In the genomic region with DNA sequence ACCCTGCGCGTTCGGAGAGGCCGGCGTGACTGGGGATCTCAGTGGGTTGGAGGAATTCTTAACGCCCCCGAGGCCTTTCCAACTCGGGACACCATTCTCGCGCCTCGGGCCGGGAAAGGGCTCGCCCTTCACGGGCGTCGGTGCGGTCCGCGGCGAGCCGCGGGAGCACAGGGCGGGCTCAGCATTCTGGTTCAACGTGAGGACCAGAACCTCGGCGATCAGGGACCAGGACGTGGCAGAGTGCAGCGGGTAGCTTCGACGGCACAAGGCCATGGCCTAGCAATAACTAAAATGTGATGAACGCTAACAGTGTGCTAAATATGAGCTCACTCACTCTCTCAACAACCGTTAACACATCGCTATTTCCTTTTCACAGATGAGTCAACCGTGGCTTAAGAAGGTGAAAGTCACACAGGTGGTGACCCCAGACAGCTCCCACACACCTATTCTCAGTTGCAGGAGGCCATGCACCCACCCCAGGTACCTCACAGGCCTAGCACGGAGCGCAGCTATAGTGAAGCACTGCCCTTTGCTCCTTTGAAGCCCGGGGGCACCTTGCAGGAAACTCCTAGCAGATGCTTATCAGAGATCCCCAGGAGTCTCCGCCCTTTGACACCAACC, we compare ENCODE assay signal across 1 cellular context.
TF ChIP-seq lines count a peak whose summit lies in the region.

No MANE protein-coding gene starts in this region.

TF ChIP-seq in H1, 55 proteins besides CTCF, POLR2A, EP300 and RAD21 (continued from another document):
- TF ChIP-seq ZNF274 (IDR thresholded peaks at IDR 0.05; ENCODE audit: borderline replicate concordance, extremely low read depth, low read length): no peak
- TF ChIP-seq SP2 (IDR thresholded peaks at IDR 0.05; ENCODE audit: low read length): no peak
- TF ChIP-seq TAF1 (IDR thresholded peaks at IDR 0.05; ENCODE audit: low read depth, low read length): no peak
- no peak for TF ChIP-seq SIX5 (IDR thresholded peaks at IDR 0.05; ENCODE audit: low read depth, low read length)
- TF ChIP-seq SIN3A (conservative IDR thresholded peaks at IDR 0.05 in 1 of 2, IDR thresholded peaks at IDR 0.05 in 1 of 2; ENCODE audit: low read depth in 1 of 2, low read length in 2 of 2): no peak
- no peak for TF ChIP-seq CHD2 (IDR thresholded peaks at IDR 0.05; ENCODE audit: low read length)
- TF ChIP-seq POLR2AphosphoS5 (IDR thresholded peaks at IDR 0.05; ENCODE audit: low read depth, low read length): no peak
- TF ChIP-seq CHD7 (IDR thresholded peaks at IDR 0.05; ENCODE audit: insufficient replicate concordance, low read length): no peak
- no peak for TF ChIP-seq TCF12 (IDR thresholded peaks at IDR 0.05; ENCODE audit: low read depth, low read length)
- peak; percentile 10 for TF ChIP-seq SUZ12 (IDR thresholded peaks at IDR 0.05; ENCODE audit: low read length)
- TF ChIP-seq TAF7 (optimal IDR thresholded peaks at IDR 0.05; ENCODE audit: borderline replicate concordance, low read depth, low read length): no peak
